In the genomic region with DNA sequence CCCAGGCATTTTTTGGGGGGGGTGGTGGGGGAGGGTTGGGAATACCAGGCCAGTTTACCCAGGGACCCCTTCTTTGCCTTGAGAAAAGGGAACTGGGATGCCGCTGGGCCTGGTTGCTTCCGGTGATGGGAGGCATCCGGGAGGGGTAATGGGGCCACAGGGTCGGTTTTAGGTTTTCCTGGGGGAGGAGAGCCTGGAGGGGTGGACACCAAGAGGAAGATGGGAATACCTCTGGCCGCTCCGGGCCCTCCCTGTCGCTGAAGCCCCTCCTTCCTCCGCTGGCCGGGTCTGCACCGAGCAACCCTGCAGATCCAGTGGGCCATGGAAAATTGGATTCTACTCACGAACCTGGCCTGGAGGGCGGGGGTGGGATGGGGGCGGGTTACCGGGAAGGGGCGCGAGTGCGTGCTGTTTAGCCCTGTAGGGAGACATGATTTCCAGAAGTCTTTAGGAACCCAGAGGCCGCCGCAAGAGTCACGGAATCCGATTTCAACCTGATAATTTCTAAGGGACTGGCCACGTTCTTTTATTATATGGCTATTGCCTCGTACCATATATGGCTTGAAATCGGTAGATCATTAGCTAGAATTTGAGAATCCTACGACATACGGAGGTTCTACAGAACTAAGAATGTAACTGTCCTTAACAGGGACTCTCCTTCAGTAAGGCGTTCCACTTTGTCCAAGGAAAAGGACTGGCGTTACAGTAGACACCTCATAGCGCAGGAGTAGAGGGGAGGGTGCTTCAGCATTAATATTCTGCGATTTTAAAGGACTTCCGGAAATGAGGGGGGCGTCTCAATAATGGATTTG, we compare ENCODE assay signal across 8 cellular contexts. TPM values are rescaled to one million over a fixed set of nuclear protein-coding genes. Genes with fewer than 3 reads are reported as not detected.
DNase-seq lines count a peak whose midpoint lies in the region; ATAC-seq and TF ChIP-seq lines count a peak whose summit lies in the region.

No MANE protein-coding gene starts in this region.

- ATAC-seq in GM21515 (IDR thresholded peaks at IDR 0.05; ENCODE audit: unreplicated experiment) (peak; percentile 3), HG03571 (IDR thresholded peaks at IDR 0.05; ENCODE audit: unreplicated experiment) (no peak)

- peak; percentile 36 for DNase-seq in BE2C
- peak; percentile 1 for DNase-seq in NCI-H748 treated with DMSO at 0.1 percent for 48 hours (lab: John Stamatoyannopoulos, UW)
- no peak for DNase-seq in astrocyte of the spinal cord (ENCODE audit: low read depth, low spot score)
- DNase-seq in iPS DF 6.9 (ENCODE audit: low read depth, low spot score): no peak
- DNase-seq in renal cortical epithelial cell (ENCODE audit: low read depth): peak; percentile 65
- DNase-seq in GDM1 (lab: John Stamatoyannopoulos, UW): no peak

- peak overlapping the region; percentile 69 for H3K4me3 ChIP-seq in BE2C (ENCODE audit: low read depth, low read length)
- peak overlapping the region; percentile 91 for H3K4me3 ChIP-seq in astrocyte of the spinal cord (ENCODE audit: low read depth, low read length)
- peak overlapping the region; percentile 86 for H3K4me3 ChIP-seq in iPS DF 6.9 (ENCODE audit: low read length)

- no peaks in the 10 kb centered on the region for H3K4me1 ChIP-seq in BE2C
- H3K4me1 ChIP-seq in iPS DF 6.9 (ENCODE audit: control insufficient read depth, insufficient read depth, low read length): peaks cover 2% of the 10 kb centered on the region; the same call in 1 of the 2 replicates

- H3K36me3 ChIP-seq in BE2C (peaks cover 3% of the 10 kb centered on the region; the same call in 1 of the 2 replicates), iPS DF 6.9 (ENCODE audit: control insufficient read depth, insufficient read depth, low read length) (peaks cover 2% of the 10 kb centered on the region; the same call in 1 of the 2 replicates)

- H3K9me3 ChIP-seq in BE2C: no peaks in the 10 kb centered on the region
- no peaks in the 10 kb centered on the region for H3K9me3 ChIP-seq in iPS DF 6.9 (ENCODE audit: control insufficient read depth, insufficient read depth, low read length)

- no peak overlapping the region for H3K27ac ChIP-seq in iPS DF 6.9 (ENCODE audit: low read length)

- H3K27me3 ChIP-seq in BE2C (no peaks in the 10 kb centered on the region), iPS DF 6.9 (ENCODE audit: control insufficient read depth, insufficient read depth, low read length) (no peaks in the 10 kb centered on the region)

- in situ Hi-C loops in astrocyte of the spinal cord (cut with HindIII; ENCODE audit: low sequenced_read_pairs): no loop called here

- no peak for TF ChIP-seq CTCF in BE2C (IDR thresholded peaks at IDR 0.05; ENCODE audit: low read depth, low read length)
- TF ChIP-seq CTCF in astrocyte of the spinal cord (IDR thresholded peaks at IDR 0.05; ENCODE audit: low read depth, low read length): no peak

- WGBS in iPS DF 6.9 (ENCODE audit: insufficient coverage, insufficient read length): no CpG with 5 or more reads among the region's 32 CpGs

RNA-seq across cellular contexts. Expression of gene AKIRIN1, which starts 0.8 kb away (rescaled TPM):
- 28.7 TPM for polyA plus RNA-seq in BE2C (2012; ENCODE audit: insufficient read depth, insufficient read length, low read depth)
- 67.9 and 68.2 TPM in 2 replicates for total RNA-seq in renal cortical epithelial cell

RNA-seq across cellular contexts. Expression of gene NDUFS5, which starts 34.3 kb away (rescaled TPM):
- 347 TPM for polyA plus RNA-seq in BE2C (2012; ENCODE audit: insufficient read depth, insufficient read length, low read depth)
- total RNA-seq in renal cortical epithelial cell: 510 and 879 TPM in 2 replicates

RNA-seq across cellular contexts. Expression of gene RHBDL2, which starts 50.2 kb away (rescaled TPM):
- polyA plus RNA-seq in BE2C (2012; ENCODE audit: insufficient read depth, insufficient read length, low read depth): not detected
- total RNA-seq in renal cortical epithelial cell: 1.8 and 2.6 TPM in 2 replicates

Comparison
In these comparisons a context has a peak if more than half of its experiments do, and no peak if none do; other contexts are left out.
1. DNase-seq: peak in BE2C (single experiment), NCI-H748 treated with DMSO at 0.1 percent for 48 hours (single experiment) and renal cortical epithelial cell (single experiment); none in astrocyte of the spinal cord (single experiment), iPS DF 6.9 (single experiment) and GDM1 (single experiment).
2. Peak in every context shown above with its lines, with median percentiles within 50 percentile points of each other: H3K4me3 ChIP-seq.